In genomic region chr2:239379641-239380170, GRCh38 we compare ENCODE assay signal across 16 cellular contexts. TPM values are rescaled to one million over a fixed set of nuclear protein-coding genes. Genes with fewer than 3 reads are reported as not detected.
DNase-seq lines count a peak whose midpoint lies in the region; ATAC-seq, FAIRE-seq and TF ChIP-seq lines count a peak whose summit lies in the region.
"Had no signal": no experiment of that assay in that cellular context is flagged by ENCODE, and none has a peak within 500 bp of the region (broad histone marks: within the 10 kb centered on the region; RNA-seq: fewer than 3 reads in every experiment).

No MANE protein-coding gene starts in this region.

- POLR2A ChIA-PET in activated CD8-positive, alpha-beta T cell treated with anti-CD3 and anti-CD28 coated beads, Interleukin-2, amount 10 ng/mL, durations not matched to agents 7 days and 5 days (lab: Charles Lee) = interaction anchor here (1.5 kb wide), 1 partner anchor 21 kb away, joined by 5 read pairs; the partner anchor contains the start of gene HDAC4

- no peak for TF ChIP-seq CTCF in RWPE2 (IDR thresholded peaks at IDR 0.05; ENCODE audit: poor library complexity, severe bottlenecking)
- no peak for TF ChIP-seq CTCF in spleen (IDR thresholded peaks at IDR 0.05 in 8 of 11, conservative IDR thresholded peaks at IDR 0.05 in 3 of 11)

- TF ChIP-seq POLR2A in spleen (IDR thresholded peaks at IDR 0.05) = no peak

- H3K4me3 Mint-ChIP-seq in activated T-cell treated with anti-CD3 and anti-CD28 coated beads, Interleukin-2, amount 50 U/mL, for 24 hours = no peak overlapping the region
- H3K4me3 Mint-ChIP-seq in activated T-cell treated with anti-CD3 and anti-CD28 coated beads, Interleukin-2, amount 50 U/mL, for 4 hours = no peak overlapping the region
- no peak overlapping the region for H3K4me3 Mint-ChIP-seq in activated CD8-positive, alpha-beta T cell treated with anti-CD3 and anti-CD28 coated beads, Interleukin-2, amount 10 ng/mL, durations not matched to agents 7 days and 5 days
- peak overlapping the region in 1 of 2 donors; percentile 29 for H3K4me3 Mint-ChIP-seq in effector memory CD8-positive, alpha-beta T cell

- H3K9me3 Mint-ChIP-seq in activated T-cell treated with anti-CD3 and anti-CD28 coated beads, Interleukin-2, amount 50 U/mL, for 24 hours = no peaks in the 10 kb centered on the region
- H3K9me3 Mint-ChIP-seq in activated T-cell treated with anti-CD3 and anti-CD28 coated beads, Interleukin-2, amount 50 U/mL, for 4 hours = no peaks in the 10 kb centered on the region
- H3K9me3 Mint-ChIP-seq in activated CD8-positive, alpha-beta T cell treated with anti-CD3 and anti-CD28 coated beads, Interleukin-2, amount 10 ng/mL, durations not matched to agents 7 days and 5 days (ENCODE audit: insufficient read depth) = no peaks in the 10 kb centered on the region
- H3K9me3 Mint-ChIP-seq in effector memory CD8-positive, alpha-beta T cell = no peaks in the 10 kb centered on the region
- H3K9me3 Mint-ChIP-seq: activated B cell treated with CpG ODN at 0.5 μM for 24 hours had no signal

- H3K4me3 ChIP-seq in RWPE2 (ENCODE audit: severe bottlenecking) = no peak overlapping the region
- H3K4me3 ChIP-seq in spleen = no peak overlapping the region
- H3K4me3 ChIP-seq: uterus had no signal

- peak overlapping the region; percentile 50 for H3K27ac Mint-ChIP-seq in activated T-cell treated with anti-CD3 and anti-CD28 coated beads, Interleukin-2, amount 50 U/mL, for 24 hours
- H3K27ac Mint-ChIP-seq in activated CD8-positive, alpha-beta T cell treated with anti-CD3 and anti-CD28 coated beads, Interleukin-2, amount 10 ng/mL, durations not matched to agents 7 days and 5 days = no peak overlapping the region
- H3K27ac Mint-ChIP-seq in effector memory CD8-positive, alpha-beta T cell = peak overlapping the region in 1 of 2 donors; percentile 41

- FAIRE-seq in frontal cortex (lab: Jason Lieb, UNC) = no peak

- H3K27me3 Mint-ChIP-seq in activated T-cell treated with anti-CD3 and anti-CD28 coated beads, Interleukin-2, amount 50 U/mL, for 24 hours = no peaks in the 10 kb centered on the region
- H3K27me3 Mint-ChIP-seq in activated T-cell treated with anti-CD3 and anti-CD28 coated beads, Interleukin-2, amount 50 U/mL, for 4 hours (ENCODE audit: low read depth) = no peaks in the 10 kb centered on the region
- H3K27me3 Mint-ChIP-seq in activated CD8-positive, alpha-beta T cell treated with anti-CD3 and anti-CD28 coated beads, Interleukin-2, amount 10 ng/mL, durations not matched to agents 7 days and 5 days (ENCODE audit: low read depth) = no peaks in the 10 kb centered on the region
- H3K27me3 Mint-ChIP-seq in effector memory CD8-positive, alpha-beta T cell = no peaks in the 10 kb centered on the region
- H3K27me3 Mint-ChIP-seq: activated B cell treated with CpG ODN at 0.5 μM for 24 hours had no signal

- H3K27ac ChIP-seq in RWPE2 (ENCODE audit: poor library complexity, severe bottlenecking) (no peak overlapping the region), spleen (no peak overlapping the region)
- H3K27ac ChIP-seq: uterus had no signal

- intact Hi-C loops in spleen (cut with DNase I; ENCODE audit: low total_unique reads) = no loop called here

- H3K36me3 ChIP-seq in RWPE2 (ENCODE audit: low read depth) (no peaks in the 10 kb centered on the region), spleen (peaks cover 0 to 28% (median 5%) of the 10 kb centered on the region in 6 donors)
- H3K36me3 ChIP-seq: uterus had no signal

- no peaks in the 10 kb centered on the region for H3K4me1 ChIP-seq in RWPE2 (ENCODE audit: insufficient read depth, poor library complexity, severe bottlenecking)
- peaks cover 9 to 57% (median 34%) of the 10 kb centered on the region in 6 donors for H3K4me1 ChIP-seq in spleen
- H3K4me1 ChIP-seq: uterus had no signal

- WGBS in spleen, 5 donors = 94 to 98% (median 95%) methylated on average over 12 to 19 of the region's 19 CpGs

- peaks cover 45% of the 10 kb centered on the region for H3K4me1 Mint-ChIP-seq in activated T-cell treated with anti-CD3 and anti-CD28 coated beads, Interleukin-2, amount 50 U/mL, for 24 hours (ENCODE audit: low read depth)
- H3K4me1 Mint-ChIP-seq in activated T-cell treated with anti-CD3 and anti-CD28 coated beads, Interleukin-2, amount 50 U/mL, for 4 hours (ENCODE audit: low read depth) = peaks cover 32% of the 10 kb centered on the region
- peaks cover 21% of the 10 kb centered on the region for H3K4me1 Mint-ChIP-seq in activated CD8-positive, alpha-beta T cell treated with anti-CD3 and anti-CD28 coated beads, Interleukin-2, amount 10 ng/mL, durations not matched to agents 7 days and 5 days (ENCODE audit: low read depth)
- H3K4me1 Mint-ChIP-seq in effector memory CD8-positive, alpha-beta T cell (ENCODE audit: low read depth in 2 of 2) = peaks cover 22 to 28% of the 10 kb centered on the region in 2 donors

- ATAC-seq in activated T-cell treated with anti-CD3 and anti-CD28 coated beads, Interleukin-2, amount 50 U/mL, for 4 hours = no peak
- ATAC-seq in RWPE2 (ENCODE audit: low read depth) = no peak
- no peak for ATAC-seq in activated CD8-positive, alpha-beta T cell treated with anti-CD3 and anti-CD28 coated beads, Interleukin-2, amount 10 ng/mL, durations not matched to agents 7 days and 5 days
- ATAC-seq in effector memory CD8-positive, alpha-beta T cell (replicated peaks) = no peak

- H3K9me3 ChIP-seq in RWPE2 (ENCODE audit: severe bottlenecking) (no peaks in the 10 kb centered on the region), spleen (no peaks in the 10 kb centered on the region)
- H3K9me3 ChIP-seq: uterus had no signal

- peaks cover 18% of the 10 kb centered on the region for H3K36me3 Mint-ChIP-seq in activated T-cell treated with anti-CD3 and anti-CD28 coated beads, Interleukin-2, amount 50 U/mL, for 24 hours (ENCODE audit: low read depth)
- H3K36me3 Mint-ChIP-seq in activated T-cell treated with anti-CD3 and anti-CD28 coated beads, Interleukin-2, amount 50 U/mL, for 4 hours (ENCODE audit: insufficient read depth) = peaks cover 4% of the 10 kb centered on the region
- H3K36me3 Mint-ChIP-seq in activated CD8-positive, alpha-beta T cell treated with anti-CD3 and anti-CD28 coated beads, Interleukin-2, amount 10 ng/mL, durations not matched to agents 7 days and 5 days (ENCODE audit: low read depth) = peaks cover 5% of the 10 kb centered on the region
- H3K36me3 Mint-ChIP-seq in effector memory CD8-positive, alpha-beta T cell (ENCODE audit: insufficient read depth) = peaks cover 21% of the 10 kb centered on the region

- no peak for DNase-seq in activated T-cell treated with anti-CD3 and anti-CD28 coated beads, Interleukin-2, amount 50 U/mL, for 24 hours
- no peak for DNase-seq in activated T-cell treated with anti-CD3 and anti-CD28 coated beads, Interleukin-2, amount 50 U/mL, for 4 hours
- DNase-seq in RWPE2 (ENCODE audit: low spot score) (peak; percentile 45), iPS-NIHi11 (ENCODE audit: low spot score) (peak; percentile 64), spleen (peak; percentile 76), frontal cortex (ENCODE audit: low spot score in 2 of 2) (no peak)
- DNase-seq in activated CD8-positive, alpha-beta T cell treated with anti-CD3 and anti-CD28 coated beads, Interleukin-2, amount 10 ng/mL, durations not matched to agents 7 days and 5 days = no peak
- DNase-seq in effector memory CD8-positive, alpha-beta T cell = no peak
- DNase-seq: activated B cell treated with CpG ODN at 0.5 μM for 24 hours, activated gamma-delta T cell, erythroblast, GOT3, hippocampal formation, MM.1S, SIG-M5, uterus had no signal

- CTCF ChIA-PET in activated CD8-positive, alpha-beta T cell treated with anti-CD3 and anti-CD28 coated beads, Interleukin-2, amount 10 ng/mL, durations not matched to agents 7 days and 5 days (lab: Charles Lee) = interaction anchor here (0.9 to 3.7 kb wide), 7 partner anchors 10 to 112 kb away, joined by 3 to 15 read pairs (median 4); partner anchors contain the start of gene HDAC4

- H3K27me3 ChIP-seq in RWPE2 (ENCODE audit: insufficient read depth, poor library complexity, severe bottlenecking) (no peaks in the 10 kb centered on the region), spleen (replicated peaks in 1 of 7) (no peaks in the 10 kb centered on the region)
- H3K27me3 ChIP-seq: uterus had no signal

RNA-seq across cellular contexts. Expression of gene HDAC4, which starts 21.1 kb away (rescaled TPM):
- 10 to 100 TPM; 30.4 to 34.1 (median 31.9) TPM for total RNA-seq in activated T-cell treated with anti-CD3 and anti-CD28 coated beads, Interleukin-2, amount 50 U/mL, for 4 hours
- total RNA-seq in spleen (100 to 1,000 TPM in 2 of 7 donors, 10 to 100 TPM in 5; 58.0 to 122 (median 79.4) TPM), frontal cortex (20.4 TPM)
- 10 to 100 TPM in 1 of 3 donors, 1 to 10 TPM in 2; 3.2 to 10.1 (median 3.8) TPM for polyA plus RNA-seq in spleen
- 10 to 100 TPM; 50.7 to 58.8 TPM for total RNA-seq in activated CD8-positive, alpha-beta T cell treated with anti-CD3 and anti-CD28 coated beads, Interleukin-2, amount 10 ng/mL, durations not matched to agents 7 days and 5 days

Comparison
In these comparisons a context has a peak if more than half of its experiments do, and no peak if none do; other contexts are left out.
1. DNase-seq: peak in RWPE2 (single experiment), iPS-NIHi11 (single experiment) and spleen (single experiment); none in activated T-cell treated with anti-CD3 and anti-CD28 coated beads, Interleukin-2, amount 50 U/mL, for 24 hours (single experiment), activated T-cell treated with anti-CD3 and anti-CD28 coated beads, Interleukin-2, amount 50 U/mL, for 4 hours (single experiment), activated CD8-positive, alpha-beta T cell treated with anti-CD3 and anti-CD28 coated beads, Interleukin-2, amount 10 ng/mL, durations not matched to agents 7 days and 5 days (single experiment), effector memory CD8-positive, alpha-beta T cell (0 of 3) and frontal cortex (0 of 2).